In the genomic region with DNA sequence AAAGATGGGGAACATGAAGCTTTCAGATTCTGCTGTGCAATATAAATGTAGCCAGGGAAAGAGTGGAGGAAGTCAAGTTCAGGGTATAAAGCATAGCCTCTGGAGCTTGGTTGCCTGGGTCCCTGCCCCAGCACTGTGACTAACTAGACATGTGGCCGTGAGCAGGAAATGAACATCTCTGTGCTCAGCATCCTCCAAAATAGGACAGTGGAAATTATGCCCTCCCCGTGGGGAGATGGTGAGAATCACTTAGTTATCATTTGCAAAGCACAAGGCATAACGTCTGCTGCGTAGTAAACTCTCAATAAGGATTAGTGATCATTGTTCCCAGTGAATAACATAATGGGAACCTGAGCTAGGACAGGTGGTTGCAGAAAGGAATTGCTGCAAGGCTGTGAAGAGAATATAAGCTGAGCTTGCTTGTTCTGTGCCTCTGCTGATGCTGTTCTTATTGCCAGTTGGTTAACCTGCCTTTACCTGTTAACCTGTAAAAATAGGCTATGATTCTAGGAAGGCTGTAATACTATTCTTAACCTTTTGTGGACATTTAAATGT, we compare ENCODE assay signal across 11 cellular contexts.
DNase-seq lines count a peak whose midpoint lies in the region; ATAC-seq and TF ChIP-seq lines count a peak whose summit lies in the region.
"Had no signal": no experiment of that assay in that cellular context is flagged by ENCODE, and none has a peak within 500 bp of the region (broad histone marks: within the 10 kb centered on the region; RNA-seq: fewer than 3 reads in every experiment).

No MANE protein-coding gene starts in this region.

- no peaks in the 10 kb centered on the region for H3K36me3 ChIP-seq in osteoblast (ENCODE audit: insufficient read depth, low read length)
- H3K36me3 ChIP-seq in tibial nerve, result no peaks in the 10 kb centered on the region
- H3K36me3 ChIP-seq: breast epithelium had no signal

- peaks cover 15% of the 10 kb centered on the region for H3K36me3 Mint-ChIP-seq in T-helper 1 cell treated with Interleukin-12 subunit alpha and Interleukin-12 subunit beta and Interleukin-4 antibody, amounts not matched to agents 30 μg/mL and 1 μg/mL, for 36 hours (ENCODE audit: low read depth)
- peaks cover 16 to 28% of the 10 kb centered on the region in 2 donors for H3K36me3 Mint-ChIP-seq in activated T-cell treated with anti-CD3 and anti-CD28 coated beads, Interleukin-2, amount 50 U/mL, for 72 hours (ENCODE audit: insufficient read depth in 2 of 2)
- H3K36me3 Mint-ChIP-seq in progenitor cell of endocrine pancreas (ENCODE audit: insufficient read depth), result no peaks in the 10 kb centered on the region

- peaks cover 18% of the 10 kb centered on the region for H3K9me3 Mint-ChIP-seq in T-helper 1 cell treated with Interleukin-12 subunit alpha and Interleukin-12 subunit beta and Interleukin-4 antibody, amounts not matched to agents 30 μg/mL and 1 μg/mL, for 36 hours
- H3K9me3 Mint-ChIP-seq in activated T-cell treated with anti-CD3 and anti-CD28 coated beads, Interleukin-2, amount 50 U/mL, for 72 hours, result peaks cover 8 to 12% of the 10 kb centered on the region in 2 donors
- no peaks in the 10 kb centered on the region for H3K9me3 Mint-ChIP-seq in progenitor cell of endocrine pancreas (ENCODE audit: low read depth)

- no peak overlapping the region for H3K4me3 ChIP-seq in osteoblast (ENCODE audit: insufficient read depth, low read length)
- H3K4me3 ChIP-seq in tibial nerve, result no peak overlapping the region
- H3K4me3 ChIP-seq: breast epithelium had no signal

- DNase-seq in COLO668 (lab: John Stamatoyannopoulos, UW; ENCODE audit: unreplicated experiment) (peak; percentile 55), progenitor cell of endocrine pancreas (ENCODE audit: low spot score, unreplicated experiment) (no peak), osteoblast (ENCODE audit: insufficient read length, low spot score, missing footprints) (no peak), NCI-H774 (lab: John Stamatoyannopoulos, UW) (no peak), tibial nerve (ENCODE audit: low spot score in 2 of 2) (no peak), ACHN (no peak)
- peak; percentile 51 to 57 for DNase-seq in activated T-cell treated with anti-CD3 and anti-CD28 coated beads, Interleukin-2, amount 50 U/mL, for 72 hours
- DNase-seq: nephron progenitor cell had no signal

- H3K27ac ChIP-seq in osteoblast (ENCODE audit: low read depth, low read length), result no peak overlapping the region
- no peak overlapping the region for H3K27ac ChIP-seq in tibial nerve
- H3K27ac ChIP-seq: breast epithelium had no signal

- H3K79me2 ChIP-seq in osteoblast (ENCODE audit: insufficient read depth, low read length), result no peaks in the 10 kb centered on the region

- H3K27ac Mint-ChIP-seq in T-helper 1 cell treated with Interleukin-12 subunit alpha and Interleukin-12 subunit beta and Interleukin-4 antibody, amounts not matched to agents 30 μg/mL and 1 μg/mL, for 36 hours, result peak overlapping the region; percentile 53
- H3K27ac Mint-ChIP-seq in activated T-cell treated with anti-CD3 and anti-CD28 coated beads, Interleukin-2, amount 50 U/mL, for 72 hours, result peak overlapping the region; percentile 30
- H3K27ac Mint-ChIP-seq in progenitor cell of endocrine pancreas, result peak overlapping the region; percentile 21
- H3K27ac Mint-ChIP-seq: B cell, nephron progenitor cell had no signal

- H3K4me1 Mint-ChIP-seq in T-helper 1 cell treated with Interleukin-12 subunit alpha and Interleukin-12 subunit beta and Interleukin-4 antibody, amounts not matched to agents 30 μg/mL and 1 μg/mL, for 36 hours (ENCODE audit: low read depth), result peaks cover 34% of the 10 kb centered on the region
- H3K4me1 Mint-ChIP-seq in activated T-cell treated with anti-CD3 and anti-CD28 coated beads, Interleukin-2, amount 50 U/mL, for 72 hours (ENCODE audit: low read depth), result peaks cover 38% of the 10 kb centered on the region
- peaks cover 20% of the 10 kb centered on the region for H3K4me1 Mint-ChIP-seq in progenitor cell of endocrine pancreas (ENCODE audit: low read depth)

- ATAC-seq in activated T-cell treated with anti-CD3 and anti-CD28 coated beads, Interleukin-2, amount 50 U/mL, for 72 hours (replicated peaks in 1 of 2), result peak; percentile 94 to 98

- TF ChIP-seq EP300 in tibial nerve (IDR thresholded peaks at IDR 0.05), result no peak

- 72% methylated on average over 4 of the region's 4 CpGs for WGBS in tibial nerve, 2 donors

- H2AFZ ChIP-seq in osteoblast (ENCODE audit: low read length), result no peak overlapping the region

- no peaks in the 10 kb centered on the region for H4K20me1 ChIP-seq in osteoblast (ENCODE audit: insufficient read depth, low read length)

- no peak overlapping the region for H3K4me2 ChIP-seq in osteoblast (ENCODE audit: insufficient read depth, low read length)

- H3K4me1 ChIP-seq in osteoblast (ENCODE audit: insufficient read depth, low read length) (no peaks in the 10 kb centered on the region), tibial nerve (no peaks in the 10 kb centered on the region)
- H3K4me1 ChIP-seq: breast epithelium had no signal

- H3K27me3 Mint-ChIP-seq in T-helper 1 cell treated with Interleukin-12 subunit alpha and Interleukin-12 subunit beta and Interleukin-4 antibody, amounts not matched to agents 30 μg/mL and 1 μg/mL, for 36 hours (ENCODE audit: low read depth), result no peaks in the 10 kb centered on the region
- H3K27me3 Mint-ChIP-seq in activated T-cell treated with anti-CD3 and anti-CD28 coated beads, Interleukin-2, amount 50 U/mL, for 72 hours (ENCODE audit: low read depth), result no peaks in the 10 kb centered on the region
- no peaks in the 10 kb centered on the region for H3K27me3 Mint-ChIP-seq in progenitor cell of endocrine pancreas
- H3K27me3 Mint-ChIP-seq: B cell had no signal

- H3K4me3 Mint-ChIP-seq in T-helper 1 cell treated with Interleukin-12 subunit alpha and Interleukin-12 subunit beta and Interleukin-4 antibody, amounts not matched to agents 30 μg/mL and 1 μg/mL, for 36 hours, result no peak overlapping the region
- H3K4me3 Mint-ChIP-seq in activated T-cell treated with anti-CD3 and anti-CD28 coated beads, Interleukin-2, amount 50 U/mL, for 72 hours, result no peak overlapping the region
- H3K4me3 Mint-ChIP-seq in progenitor cell of endocrine pancreas (ENCODE audit: low read depth), result no peak overlapping the region
- H3K4me3 Mint-ChIP-seq: B cell, nephron progenitor cell had no signal

- H3K9me3 ChIP-seq in osteoblast (ENCODE audit: low read depth, low read length), result no peaks in the 10 kb centered on the region
- H3K9me3 ChIP-seq in tibial nerve, result peaks cover 0 to 6% (median 0%) of the 10 kb centered on the region in 4 donors
- H3K9me3 ChIP-seq: breast epithelium had no signal

- no peak for TF ChIP-seq POLR2A in tibial nerve (IDR thresholded peaks at IDR 0.05)

- TF ChIP-seq CTCF in progenitor cell of endocrine pancreas (IDR thresholded peaks at IDR 0.05; ENCODE audit: unreplicated experiment), result no peak
- TF ChIP-seq CTCF in osteoblast (IDR thresholded peaks at IDR 0.05; ENCODE audit: extremely low read depth, low read depth, low read length), result no peak
- TF ChIP-seq CTCF in tibial nerve (IDR thresholded peaks at IDR 0.05), result no peak

- in situ Hi-C loops in ACHN (cut with HindIII; ENCODE audit: low pct_ligation_motif_present, low pct_unique_long_range_greater_than_20kb, low sequenced_read_pairs), result no loop called here

- H3K27me3 ChIP-seq in osteoblast (ENCODE audit: insufficient read depth, low read length) (peaks cover 9% of the 10 kb centered on the region), tibial nerve (no peaks in the 10 kb centered on the region)
- H3K27me3 ChIP-seq: breast epithelium had no signal

Comparison
In these comparisons a context has a peak if more than half of its experiments do, and no peak if none do; other contexts are left out.
1. DNase-seq: peak in COLO668 (single experiment) and activated T-cell treated with anti-CD3 and anti-CD28 coated beads, Interleukin-2, amount 50 U/mL, for 72 hours (2 of 2); none in progenitor cell of endocrine pancreas (single experiment), osteoblast (single experiment), NCI-H774 (single experiment), tibial nerve (0 of 2) and ACHN (single experiment).
2. Peak in every context shown above with its lines, with median percentiles within 50 percentile points of each other: H3K27ac Mint-ChIP-seq.